In the genomic region with DNA sequence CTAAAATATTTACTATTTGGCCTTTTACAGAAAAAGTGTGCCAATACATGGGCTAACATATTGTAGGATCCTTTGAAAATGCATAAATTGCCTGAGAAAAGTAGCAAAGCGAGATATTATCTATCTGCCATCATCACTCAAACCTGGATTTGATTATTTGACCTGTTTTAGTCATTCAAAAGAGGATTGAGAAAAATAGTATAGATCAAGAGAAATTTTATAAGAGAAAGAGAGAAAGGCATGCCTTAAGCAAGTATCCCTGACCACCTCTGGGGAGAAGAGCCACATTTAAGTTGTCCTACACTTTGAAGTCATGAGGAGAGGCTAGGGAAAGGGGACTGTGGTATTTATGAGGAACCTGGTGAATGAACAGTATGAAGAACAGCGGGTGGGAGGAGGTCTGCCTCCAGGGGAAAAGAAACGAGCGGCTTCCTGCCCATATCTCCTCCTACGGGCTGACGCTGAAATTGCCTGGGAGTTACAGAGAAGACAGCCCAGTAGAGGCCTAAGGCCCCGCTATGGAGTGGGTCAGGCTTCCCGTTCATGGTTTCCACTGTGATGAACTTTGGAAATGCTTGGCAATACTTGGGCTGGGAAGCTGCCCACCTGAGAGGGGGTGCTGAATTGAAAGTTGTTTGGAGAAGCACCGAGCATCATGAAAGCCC, we compare ENCODE assay signal across 11 cellular contexts.
DNase-seq lines count a peak whose midpoint lies in the region; ATAC-seq and TF ChIP-seq lines count a peak whose summit lies in the region.
"Had no signal": no experiment of that assay in that cellular context is flagged by ENCODE, and none has a peak within 500 bp of the region (broad histone marks: within the 10 kb centered on the region; RNA-seq: fewer than 3 reads in every experiment).

No MANE protein-coding gene starts in this region.

- intact Hi-C loops in CD14-positive monocyte (cut with micrococcal nuclease) (loop anchor here in 1 of 2 donors (5.0 to 10.0 kb wide), 2 partner anchors 47 to 105 kb away; a partner anchor contains a TSS), posterior vena cava (cut with DNase I) (loop anchor here in 1 of 2 donors (5.0 kb wide), 1 partner anchor 968 kb away; no protein-coding TSS in a partner anchor)

- no peak overlapping the region for H3K27ac Mint-ChIP-seq in CD14-positive monocyte
- H3K27ac Mint-ChIP-seq: activated naive CD4-positive, alpha-beta T cell treated with anti-CD3 and anti-CD28 coated beads, Interleukin-2, amount 10 ng/mL, durations not matched to agents 7 days and 5 days had no signal

- no peaks in the 10 kb centered on the region for H3K27me3 ChIP-seq in mesendoderm (ENCODE audit: insufficient read depth, low read length, poor library complexity)

- TF ChIP-seq CTCF in CD14-positive monocyte (IDR thresholded peaks at IDR 0.05) = peak; percentile 14
- TF ChIP-seq CTCF in astrocyte of the cerebellum (IDR thresholded peaks at IDR 0.05; ENCODE audit: low read depth, low read length, missing control alignments) = peak; percentile 30

- no peak overlapping the region for H2BK5ac ChIP-seq in mesendoderm (ENCODE audit: low read length)

- no peaks in the 10 kb centered on the region for H3K36me3 Mint-ChIP-seq in CD14-positive monocyte
- H3K36me3 Mint-ChIP-seq: activated naive CD4-positive, alpha-beta T cell treated with anti-CD3 and anti-CD28 coated beads, Interleukin-2, amount 10 ng/mL, durations not matched to agents 7 days and 5 days had no signal

- H4K5ac ChIP-seq in mesendoderm (ENCODE audit: low read length) = no peak overlapping the region

- WGBS in mesendoderm (ENCODE audit: extremely low coverage, insufficient coverage, low lambda C conversion rate) = no CpG with 5 or more reads among the region's 9 CpGs

- no peak overlapping the region for H3K56ac ChIP-seq in mesendoderm (ENCODE audit: low read length)

- no peak overlapping the region for H3K4me2 ChIP-seq in mesendoderm (ENCODE audit: low read length)

- H3K4ac ChIP-seq in mesendoderm (ENCODE audit: low read depth, low read length) = no peak overlapping the region

- no peaks in the 10 kb centered on the region for H3K79me1 ChIP-seq in mesendoderm (ENCODE audit: low read length)

- no peaks in the 10 kb centered on the region for H3K4me1 ChIP-seq in mesendoderm (ENCODE audit: control insufficient read depth, low read depth, low read length)

- peaks cover 26% of the 10 kb centered on the region for H3K4me1 Mint-ChIP-seq in CD14-positive monocyte
- H3K4me1 Mint-ChIP-seq: activated naive CD4-positive, alpha-beta T cell treated with anti-CD3 and anti-CD28 coated beads, Interleukin-2, amount 10 ng/mL, durations not matched to agents 7 days and 5 days had no signal

- H4K8ac ChIP-seq in mesendoderm (ENCODE audit: low read depth, low read length) = peak overlapping the region; percentile 14

- H3K27ac ChIP-seq in mesendoderm (ENCODE audit: low read depth, low read length) = no peak overlapping the region

- H3K4me3 ChIP-seq in astrocyte of the cerebellum (ENCODE audit: low read depth, low read length) = no peak overlapping the region
- H3K4me3 ChIP-seq in mesendoderm (ENCODE audit: low read length) = no peak overlapping the region
- H3K4me3 ChIP-seq: lung had no signal

- no peaks in the 10 kb centered on the region for H3K9me3 Mint-ChIP-seq in CD14-positive monocyte
- H3K9me3 Mint-ChIP-seq: activated naive CD4-positive, alpha-beta T cell treated with anti-CD3 and anti-CD28 coated beads, Interleukin-2, amount 10 ng/mL, durations not matched to agents 7 days and 5 days had no signal

- no peaks in the 10 kb centered on the region for H3K36me3 ChIP-seq in mesendoderm (ENCODE audit: control insufficient read depth, insufficient read depth, low read length)

- ATAC-seq in GM18867 (IDR thresholded peaks at IDR 0.05; ENCODE audit: unreplicated experiment) (no peak), HG03280 (IDR thresholded peaks at IDR 0.05; ENCODE audit: unreplicated experiment) (no peak)

- H3K18ac ChIP-seq in mesendoderm (ENCODE audit: low read length) = peak overlapping the region; percentile 80

- H3K4me3 Mint-ChIP-seq in CD14-positive monocyte = no peak overlapping the region
- H3K4me3 Mint-ChIP-seq: activated naive CD4-positive, alpha-beta T cell treated with anti-CD3 and anti-CD28 coated beads, Interleukin-2, amount 10 ng/mL, durations not matched to agents 7 days and 5 days had no signal

- no peak overlapping the region for H2BK15ac ChIP-seq in mesendoderm (replicated peaks; ENCODE audit: low read depth)

- H3K9ac ChIP-seq in mesendoderm (ENCODE audit: low read length) = no peak overlapping the region

- no peaks in the 10 kb centered on the region for H3K79me2 ChIP-seq in mesendoderm (ENCODE audit: control insufficient read depth, insufficient read depth, low read length)

- DNase-seq in CD14-positive monocyte (ENCODE audit: low spot score) = peak; percentile 48
- DNase-seq in HK-2 (ENCODE audit: unreplicated experiment) = peak; percentile 50
- no peak for DNase-seq in astrocyte of the cerebellum (ENCODE audit: low read depth)
- peak; percentile 86 for DNase-seq in mesendoderm
- no peak for DNase-seq in posterior vena cava (ENCODE audit: low spot score)
- DNase-seq in NCI-H526 treated with DMSO at 0.1 percent for 48 hours (lab: John Stamatoyannopoulos, UW) = no peak
- DNase-seq: activated naive CD4-positive, alpha-beta T cell treated with anti-CD3 and anti-CD28 coated beads, Interleukin-2, amount 10 ng/mL, durations not matched to agents 7 days and 5 days; NCI-H1694 had no signal

- peaks cover 0 to 17% (median 0%) of the 10 kb centered on the region in 3 donors for H3K27me3 Mint-ChIP-seq in CD14-positive monocyte (ENCODE audit: low read depth in 3 of 3)
- H3K27me3 Mint-ChIP-seq: activated naive CD4-positive, alpha-beta T cell treated with anti-CD3 and anti-CD28 coated beads, Interleukin-2, amount 10 ng/mL, durations not matched to agents 7 days and 5 days had no signal

- no peak overlapping the region for H3K23ac ChIP-seq in mesendoderm (ENCODE audit: low read length)

- H2AK5ac ChIP-seq in mesendoderm (ENCODE audit: low read length) = no peak overlapping the region

- H2BK120ac ChIP-seq in mesendoderm (ENCODE audit: low read depth, low read length) = no peak overlapping the region

- in situ Hi-C loops in astrocyte of the cerebellum (cut with HindIII; ENCODE audit: low sequenced_read_pairs) = no loop called here

Comparison
In these comparisons a context has a peak if more than half of its experiments do, and no peak if none do; other contexts are left out.
1. DNase-seq: peak in CD14-positive monocyte (single experiment), HK-2 (single experiment) and mesendoderm (single experiment); none in astrocyte of the cerebellum (single experiment), posterior vena cava (single experiment) and NCI-H526 treated with DMSO at 0.1 percent for 48 hours (single experiment).